ENCODE assay signal across 28 cellular contexts in genomic region chr2:71528221-71528620, GRCh38.
"Had no signal": no experiment of that assay in that cellular context is flagged by ENCODE, and none has a peak within 500 bp of the region (broad histone marks: within the 10 kb centered on the region; RNA-seq: fewer than 3 reads in every experiment).

No MANE protein-coding gene starts in this region.

- DNase-seq: activated CD4-positive, alpha-beta T cell treated with anti-CD3 and anti-CD28 coated beads for 4 hours; activated CD4-positive, alpha-beta T cell treated with anti-CD3 and anti-CD28 coated beads, Interleukin-2, amount 50 U/mL, for 4 hours; activated naive CD4-positive, alpha-beta T cell treated with anti-CD3 and anti-CD28 coated beads for 36 hours; activated naive CD8-positive, alpha-beta T cell treated with anti-CD3 and anti-CD28 coated beads, Interleukin-2, amount 10 ng/mL, durations not matched to agents 7 days and 5 days; activated T-cell treated with anti-CD3 and anti-CD28 coated beads for 4 hours; activated T-cell treated with anti-CD3 and anti-CD28 coated beads, Interleukin-2, amount 50 U/mL, for 72 hours; amniotic stem cell; dermis blood vessel endothelial cell; effector CD4-positive, alpha-beta T cell; hippocampal formation; kidney; left colon; mammary epithelial cell; naive thymus-derived CD4-positive, alpha-beta T cell; ovary; retina; stimulated activated CD4-positive, alpha-beta T cell treated with anti-CD3 and anti-CD28 coated beads, Interleukin-15, amount 100 ng/mL, for 24 hours; stimulated activated CD4-positive, alpha-beta T cell treated with anti-CD3 and anti-CD28 coated beads, Interleukin-2, amount 100 ng/mL, for 24 hours; stimulated activated naive CD4-positive, alpha-beta T cell; T-helper 1 cell; trophoblast cell; uterus had no signal

- H3K27ac ChIP-seq: breast epithelium, gastroesophageal sphincter, ovary, prostate gland, thoracic aorta, uterus had no signal

- H3K4me1 Mint-ChIP-seq: central memory CD8-positive, alpha-beta T cell had no signal

- ATAC-seq: activated T-cell treated with anti-CD3 and anti-CD28 coated beads, Interleukin-2, amount 50 U/mL, for 72 hours; gastroesophageal sphincter; left colon; naive thymus-derived CD4-positive, alpha-beta T cell had no signal

- H3K9me3 ChIP-seq: breast epithelium, gastroesophageal sphincter, ovary, prostate gland, thoracic aorta, uterus had no signal

- H3K9me3 Mint-ChIP-seq: activated naive CD4-positive, alpha-beta T cell treated with anti-CD3 and anti-CD28 coated beads for 36 hours; activated naive CD8-positive, alpha-beta T cell treated with anti-CD3 and anti-CD28 coated beads, Interleukin-2, amount 10 ng/mL, durations not matched to agents 7 days and 5 days; activated T-cell treated with anti-CD3 and anti-CD28 coated beads, Interleukin-2, amount 50 U/mL, for 72 hours; central memory CD8-positive, alpha-beta T cell; mesothelial cell of epicardium had no signal

- H3K27me3 ChIP-seq: gastroesophageal sphincter, ovary, uterus had no signal

- H3K36me3 Mint-ChIP-seq: activated naive CD8-positive, alpha-beta T cell treated with anti-CD3 and anti-CD28 coated beads, Interleukin-2, amount 10 ng/mL, durations not matched to agents 7 days and 5 days; mesothelial cell of epicardium; naive thymus-derived CD4-positive, alpha-beta T cell had no signal

- H3K4me3 ChIP-seq: breast epithelium, gastroesophageal sphincter, ovary, prostate gland, thoracic aorta, uterus had no signal

- H3K36me3 ChIP-seq: breast epithelium, ovary, prostate gland, thoracic aorta, uterus had no signal

- H3K4me1 ChIP-seq: breast epithelium, gastroesophageal sphincter, prostate gland, uterus had no signal

- H3K27ac Mint-ChIP-seq: activated naive CD4-positive, alpha-beta T cell treated with anti-CD3 and anti-CD28 coated beads for 36 hours; activated naive CD8-positive, alpha-beta T cell treated with anti-CD3 and anti-CD28 coated beads, Interleukin-2, amount 10 ng/mL, durations not matched to agents 7 days and 5 days; activated T-cell treated with anti-CD3 and anti-CD28 coated beads, Interleukin-2, amount 50 U/mL, for 72 hours; mesothelial cell of epicardium; naive thymus-derived CD4-positive, alpha-beta T cell had no signal

- H3K4me3 Mint-ChIP-seq: activated naive CD4-positive, alpha-beta T cell treated with anti-CD3 and anti-CD28 coated beads for 36 hours; activated naive CD8-positive, alpha-beta T cell treated with anti-CD3 and anti-CD28 coated beads, Interleukin-2, amount 10 ng/mL, durations not matched to agents 7 days and 5 days; activated T-cell treated with anti-CD3 and anti-CD28 coated beads, Interleukin-2, amount 50 U/mL, for 72 hours; central memory CD8-positive, alpha-beta T cell; mesothelial cell of epicardium; naive thymus-derived CD4-positive, alpha-beta T cell had no signal
